10 cellular contexts compared by ENCODE assay signal in genomic region chr9:124045830-124046177, GRCh38. TPM values are rescaled to one million over a fixed set of nuclear protein-coding genes. Genes with fewer than 3 reads are reported as not detected.
DNase-seq lines count a peak whose midpoint lies in the region; ATAC-seq and TF ChIP-seq lines count a peak whose summit lies in the region.
"Had no signal": no experiment of that assay in that cellular context is flagged by ENCODE, and none has a peak within 500 bp of the region (broad histone marks: within the 10 kb centered on the region; RNA-seq: fewer than 3 reads in every experiment).

No MANE protein-coding gene starts in this region.

- intact Hi-C loops in left ventricle myocardium superior (cut with micrococcal nuclease), result no loop called here
- intact Hi-C loops in psoas muscle (cut with DNase I), result loop anchor here in 1 of 2 donors (10.0 kb wide), 1 partner anchor 251 kb away; no protein-coding TSS in a partner anchor
- intact Hi-C loops in activated CD8-positive, alpha-beta T cell treated with anti-CD3 and anti-CD28 coated beads for 36 hours (cut with micrococcal nuclease), result no loop called here

- H4K20me1 ChIP-seq in BLaER1, result peaks cover 8% of the 10 kb centered on the region; the same call in 1 of the 2 replicates

- no peak overlapping the region for H3K27ac Mint-ChIP-seq in activated CD8-positive, alpha-beta T cell treated with anti-CD3 and anti-CD28 coated beads for 36 hours

- H3K4me3 Mint-ChIP-seq in activated CD8-positive, alpha-beta T cell treated with anti-CD3 and anti-CD28 coated beads for 36 hours, result no peak overlapping the region

- H3K27me3 Mint-ChIP-seq in activated CD8-positive, alpha-beta T cell treated with anti-CD3 and anti-CD28 coated beads for 36 hours, result peaks cover 48% of the 10 kb centered on the region

- no peaks in the 10 kb centered on the region for H3K36me3 Mint-ChIP-seq in activated CD8-positive, alpha-beta T cell treated with anti-CD3 and anti-CD28 coated beads for 36 hours (ENCODE audit: low read depth)

- no peak overlapping the region for H3K9ac ChIP-seq in BLaER1

- H3K27ac ChIP-seq in BLaER1, result no peak overlapping the region
- H3K27ac ChIP-seq in psoas muscle, result no peak overlapping the region

- H3K4me1 ChIP-seq in BLaER1 (peaks cover 18% of the 10 kb centered on the region), psoas muscle (peaks cover 2% of the 10 kb centered on the region)

- POLR2A ChIA-PET in activated CD8-positive, alpha-beta T cell treated with anti-CD3 and anti-CD28 coated beads for 36 hours (lab: Charles Lee), result no interaction called here

- WGBS in psoas muscle, 3 donors, result 26 to 40% (median 39%) methylated on average over 14 to 18 of the region's 18 CpGs

- peaks cover 48% of the 10 kb centered on the region for H3K27me3 ChIP-seq in BLaER1
- H3K27me3 ChIP-seq in psoas muscle (ENCODE audit: insufficient read depth in 3 of 3, low read length in 2 of 3), result peaks cover 0 to 60% (median 9%) of the 10 kb centered on the region in 3 donors

- H3K36me3 ChIP-seq in BLaER1 (no peaks in the 10 kb centered on the region), psoas muscle (ENCODE audit: insufficient read depth in 1 of 2, low read depth in 1 of 2) (no peaks in the 10 kb centered on the region)

- TF ChIP-seq CTCF in WI38 (IDR thresholded peaks at IDR 0.05; ENCODE audit: low read depth, low read length), result no peak
- TF ChIP-seq CTCF in psoas muscle (IDR thresholded peaks at IDR 0.05), result no peak
- TF ChIP-seq CTCF in activated CD8-positive, alpha-beta T cell treated with anti-CD3 and anti-CD28 coated beads for 36 hours (IDR thresholded peaks at IDR 0.05), result no peak

- H3K4me3 ChIP-seq in BLaER1 (0 out of 2 replicates have a peak overlapping the region, but pooled peaks have one; percentile 22), WI38 (ENCODE audit: low read depth, low read length) (peak overlapping the region; percentile 24), psoas muscle (peak overlapping the region; percentile 56)

- CTCF ChIA-PET in activated CD8-positive, alpha-beta T cell treated with anti-CD3 and anti-CD28 coated beads for 36 hours (lab: Charles Lee), result no interaction called here

- ATAC-seq in left ventricle myocardium superior, result peak; percentile 28
- ATAC-seq in psoas muscle, result no peak
- ATAC-seq in activated CD8-positive, alpha-beta T cell treated with anti-CD3 and anti-CD28 coated beads for 36 hours, result no peak
- no peak for ATAC-seq in HG03095 (IDR thresholded peaks at IDR 0.05; ENCODE audit: unreplicated experiment)

- no peaks in the 10 kb centered on the region for H3K9me3 ChIP-seq in BLaER1
- H3K9me3 ChIP-seq in psoas muscle, result no peaks in the 10 kb centered on the region

- DNase-seq in left ventricle myocardium superior, result no peak
- DNase-seq in psoas muscle, result no peak
- DNase-seq in SK-N-DZ (ENCODE audit: low spot score), result no peak
- no peak for DNase-seq in activated CD8-positive, alpha-beta T cell treated with anti-CD3 and anti-CD28 coated beads for 36 hours
- DNase-seq in LoVo (ENCODE audit: low spot score), result no peak
- DNase-seq: effector memory CD4-positive, alpha-beta T cell; NCI-H446 treated with DMSO at 0.1 percent for 48 hours had no signal

- H3K4me1 Mint-ChIP-seq in activated CD8-positive, alpha-beta T cell treated with anti-CD3 and anti-CD28 coated beads for 36 hours (ENCODE audit: low read depth), result peaks cover 4% of the 10 kb centered on the region

- H3K9me3 Mint-ChIP-seq in activated CD8-positive, alpha-beta T cell treated with anti-CD3 and anti-CD28 coated beads for 36 hours, result no peaks in the 10 kb centered on the region

- H3K4me2 ChIP-seq in BLaER1, result peak overlapping the region; percentile 37

RNA-seq across cellular contexts. Expression of gene LHX2, which starts 34.2 kb away (rescaled TPM):
- not detected for total RNA-seq in left ventricle myocardium superior
- not detected for total RNA-seq in psoas muscle
- polyA plus RNA-seq in psoas muscle, result not detected
- polyA plus RNA-seq in SK-N-DZ (2014; cell fraction: cytosol; rRNA removed), result 3.8 and 5.2 TPM in 2 replicates
- polyA plus RNA-seq in SK-N-DZ (2014; cell fraction: nucleus; rRNA removed), result 2.3 and 3.3 TPM in 2 replicates
- total RNA-seq in activated CD8-positive, alpha-beta T cell treated with anti-CD3 and anti-CD28 coated beads for 36 hours, result not detected
